13 cellular contexts compared by ENCODE assay signal in genomic region chr7:132072873-132073272, GRCh38.
"Had no signal": no experiment of that assay in that cellular context is flagged by ENCODE, and none has a peak within 500 bp of the region (broad histone marks: within the 10 kb centered on the region; RNA-seq: fewer than 3 reads in every experiment).

No MANE protein-coding gene starts in this region.

- H3K4me3 Mint-ChIP-seq: activated CD4-positive, alpha-beta T cell treated with anti-CD3 and anti-CD28 coated beads, Interleukin-2, amount 10 ng/mL, durations not matched to agents 7 days and 5 days; activated T-helper 17 cell treated with anti-CD3 and anti-CD28 coated beads, Interleukin-2, amount 50 U/mL, for 72 hours; endodermal cell; T-helper 2 cell treated with Interferon-gamma antibody and Interleukin-4, amounts not matched to agents 5 μg/mL and 100 μg/mL, for 36 hours had no signal

- H3K27ac Mint-ChIP-seq: activated CD4-positive, alpha-beta T cell treated with anti-CD3 and anti-CD28 coated beads, Interleukin-2, amount 10 ng/mL, durations not matched to agents 7 days and 5 days; activated T-helper 17 cell treated with anti-CD3 and anti-CD28 coated beads, Interleukin-2, amount 50 U/mL, for 72 hours; endodermal cell; T-helper 2 cell treated with Interferon-gamma antibody and Interleukin-4, amounts not matched to agents 5 μg/mL and 100 μg/mL, for 36 hours had no signal

- H3K9me3 Mint-ChIP-seq: activated CD4-positive, alpha-beta T cell treated with anti-CD3 and anti-CD28 coated beads, Interleukin-2, amount 10 ng/mL, durations not matched to agents 7 days and 5 days; activated T-helper 17 cell treated with anti-CD3 and anti-CD28 coated beads, Interleukin-2, amount 50 U/mL, for 72 hours; endodermal cell; T-helper 2 cell treated with Interferon-gamma antibody and Interleukin-4, amounts not matched to agents 5 μg/mL and 100 μg/mL, for 36 hours had no signal

- ATAC-seq: activated T-helper 17 cell treated with anti-CD3 and anti-CD28 coated beads, Interleukin-2, amount 50 U/mL, for 72 hours; left lobe of liver had no signal

- DNase-seq: activated CD4-positive, alpha-beta T cell treated with anti-CD3 and anti-CD28 coated beads, Interleukin-2, amount 10 ng/mL, durations not matched to agents 7 days and 5 days; activated naive CD4-positive, alpha-beta T cell treated with Interleukin-2 at 50 U/mL for 16 hours; endodermal cell; stimulated activated CD4-positive, alpha-beta T cell treated with anti-CD3 and anti-CD28 coated beads, Interleukin-12 subunit alpha, Interleukin-12 subunit beta, amount 100 ng/mL, for 4 hours; stimulated activated CD4-positive, alpha-beta T cell treated with anti-CD3 and anti-CD28 coated beads, Interleukin-2, amount 100 ng/mL, for 24 hours; uterus had no signal

- H3K4me3 ChIP-seq: ascending aorta, dorsolateral prefrontal cortex, tibial nerve, uterus had no signal

- H3K4me1 Mint-ChIP-seq: activated CD4-positive, alpha-beta T cell treated with anti-CD3 and anti-CD28 coated beads, Interleukin-2, amount 10 ng/mL, durations not matched to agents 7 days and 5 days; activated T-helper 17 cell treated with anti-CD3 and anti-CD28 coated beads, Interleukin-2, amount 50 U/mL, for 72 hours; endodermal cell had no signal

- FAIRE-seq: islet of Langerhans had no signal
